9 cellular contexts compared by ENCODE assay signal in genomic region chr16:29820730-29821662, GRCh38. TPM values are rescaled to one million over a fixed set of nuclear protein-coding genes. Genes with fewer than 3 reads are reported as not detected.
A peak's percentile ranks its signal among the peaks of the same experiment; 100 is the strongest.
DNase-seq lines count a peak whose midpoint lies in the region; ATAC-seq, FAIRE-seq and TF ChIP-seq lines count a peak whose summit lies in the region.
"Had no signal": no experiment of that assay in that cellular context is flagged by ENCODE, and none has a peak within 500 bp of the region (broad histone marks: within the 10 kb centered on the region; RNA-seq: fewer than 3 reads in every experiment).

No MANE protein-coding gene starts in this region.

- no peak for FAIRE-seq in D721Med (lab: Jason Lieb, UNC)

- peak; percentile 26 for DNase-seq in activated CD4-positive, alpha-beta T cell treated with anti-CD3 and anti-CD28 coated beads for 1 hour
- no peak for DNase-seq in activated CD4-positive, alpha-beta T cell treated with anti-CD3 and anti-CD28 coated beads, Interleukin-2, amount 50 U/mL, for 4 hours
- DNase-seq in HK-2 (ENCODE audit: unreplicated experiment) (peak; percentile 58), D721Med (ENCODE audit: insufficient read length, low spot score) (no peak)
- peak; percentile 64 for DNase-seq in activated T-cell treated with anti-CD3 and anti-CD28 coated beads, Interleukin-2, amount 50 U/mL, for 24 hours

- 39 to 43% methylated on average over 3 to 4 of the region's 11 CpGs for WGBS in gastroesophageal sphincter (ENCODE audit: low coverage in 1 of 2), 2 donors

- H3K27ac Mint-ChIP-seq in activated T-cell treated with anti-CD3 and anti-CD28 coated beads, Interleukin-2, amount 50 U/mL, for 24 hours = peak overlapping the region; percentile 97

- peak overlapping the region; percentile 87 for H3K4me2 ChIP-seq in skeletal muscle satellite cell (ENCODE audit: low read length)

- TF ChIP-seq EP300 in gastroesophageal sphincter (IDR thresholded peaks at IDR 0.05) = no peak

- TF ChIP-seq CTCF in gastroesophageal sphincter (IDR thresholded peaks at IDR 0.05) (no peak), D721Med (IDR thresholded peaks at IDR 0.05; ENCODE audit: insufficient read depth, missing control alignments) (no peak)

- no peaks in the 10 kb centered on the region for H3K9me3 Mint-ChIP-seq in activated T-cell treated with anti-CD3 and anti-CD28 coated beads, Interleukin-2, amount 50 U/mL, for 24 hours

- H3K9ac ChIP-seq in skeletal muscle satellite cell (ENCODE audit: low read depth, low read length) = peak overlapping the region; percentile 83

- H3K27ac ChIP-seq in gastroesophageal sphincter = peak overlapping the region; percentile 64 to 91 (median 86)
- H3K27ac ChIP-seq: C4-2B had no signal

- H3K27me3 Mint-ChIP-seq in activated T-cell treated with anti-CD3 and anti-CD28 coated beads, Interleukin-2, amount 50 U/mL, for 24 hours = no peaks in the 10 kb centered on the region

- H3K27me3 ChIP-seq in gastroesophageal sphincter (no peaks in the 10 kb centered on the region), skeletal muscle satellite cell (ENCODE audit: control insufficient read depth, insufficient read depth, low read length) (no peaks in the 10 kb centered on the region)

- H3K36me3 Mint-ChIP-seq in activated T-cell treated with anti-CD3 and anti-CD28 coated beads, Interleukin-2, amount 50 U/mL, for 24 hours (ENCODE audit: low read depth) = peaks cover 65% of the 10 kb centered on the region

- peaks cover 85% of the 10 kb centered on the region for H3K4me1 Mint-ChIP-seq in activated T-cell treated with anti-CD3 and anti-CD28 coated beads, Interleukin-2, amount 50 U/mL, for 24 hours (ENCODE audit: low read depth)

- ATAC-seq in gastroesophageal sphincter = no peak
- ATAC-seq in HG02938 (IDR thresholded peaks at IDR 0.05; ENCODE audit: unreplicated experiment) = no peak

- H3K9me3 ChIP-seq in gastroesophageal sphincter (no peaks in the 10 kb centered on the region), skeletal muscle satellite cell (replicated peaks; ENCODE audit: low read length) (no peaks in the 10 kb centered on the region)

- H3K36me3 ChIP-seq in gastroesophageal sphincter (peaks cover 0 to 20% of the 10 kb centered on the region in 2 donors), skeletal muscle satellite cell (ENCODE audit: insufficient read depth, low read length) (peaks cover 8% of the 10 kb centered on the region)

- TF ChIP-seq POLR2A in gastroesophageal sphincter (IDR thresholded peaks at IDR 0.05) = peak in 1 of 2 donors; percentile 12

- H3K4me1 ChIP-seq in gastroesophageal sphincter = peaks cover 0 to 92% (median 61%) of the 10 kb centered on the region in 3 donors
- H3K4me1 ChIP-seq in skeletal muscle satellite cell (ENCODE audit: control insufficient read depth, insufficient read depth, low read length) = peaks cover 69% of the 10 kb centered on the region

- H3K4me3 Mint-ChIP-seq in activated T-cell treated with anti-CD3 and anti-CD28 coated beads, Interleukin-2, amount 50 U/mL, for 24 hours = peak overlapping the region; percentile 99

- H3K4me3 ChIP-seq in gastroesophageal sphincter (peak overlapping the region; percentile 67 to 82), skeletal muscle satellite cell (ENCODE audit: low read length) (peak overlapping the region; percentile 81)

RNA-seq across cellular contexts. Expression of gene MVP, which starts 0.7 kb away (rescaled TPM):
- total RNA-seq in gastroesophageal sphincter = 100 to 1,000 TPM in 3 of 4 donors, 10 to 100 TPM in 1; 82.2 to 162 (median 129) TPM
- 301 and 302 TPM in 2 replicates for total RNA-seq in skeletal muscle satellite cell (2012; rRNA removed)

RNA-seq across cellular contexts. Expression of gene PAGR1, which starts 5.0 kb away (rescaled TPM):
- 10 to 100 TPM; 19.3 to 29.6 (median 20.2) TPM for total RNA-seq in gastroesophageal sphincter
- total RNA-seq in skeletal muscle satellite cell (2012; rRNA removed) = 18.6 and 19.8 TPM in 2 replicates

RNA-seq across cellular contexts. Expression of gene PRRT2, which starts 9.0 kb away (rescaled TPM):
- total RNA-seq in gastroesophageal sphincter = 10 to 100 TPM in 1 of 4 donors, 1 to 10 TPM in 3; 4.2 to 13.5 (median 6.0) TPM
- 0.25 and 2.0 TPM in 2 replicates for total RNA-seq in skeletal muscle satellite cell (2012; rRNA removed)

RNA-seq across cellular contexts. Expression of gene MAZ, which starts 14.7 kb away (rescaled TPM):
- 100 to 1,000 TPM in 3 of 4 donors, 10 to 100 TPM in 1; 86.3 to 212 (median 116) TPM for total RNA-seq in gastroesophageal sphincter
- 167 and 206 TPM in 2 replicates for total RNA-seq in skeletal muscle satellite cell (2012; rRNA removed)

RNA-seq across cellular contexts. Expression of gene KIF22, which starts 30.4 kb away (rescaled TPM):
- total RNA-seq in gastroesophageal sphincter = 10 to 100 TPM in 3 of 4 donors, 1 to 10 TPM in 1; 9.4 to 17.3 (median 12.8) TPM
- 34.5 and 46.1 TPM in 2 replicates for total RNA-seq in skeletal muscle satellite cell (2012; rRNA removed)

Comparison
In these comparisons a context has a peak if more than half of its experiments do, and no peak if none do; other contexts are left out.
1. DNase-seq: peak in activated CD4-positive, alpha-beta T cell treated with anti-CD3 and anti-CD28 coated beads for 1 hour (single experiment), HK-2 (single experiment) and activated T-cell treated with anti-CD3 and anti-CD28 coated beads, Interleukin-2, amount 50 U/mL, for 24 hours (single experiment); none in activated CD4-positive, alpha-beta T cell treated with anti-CD3 and anti-CD28 coated beads, Interleukin-2, amount 50 U/mL, for 4 hours (0 of 2) and D721Med (single experiment).